In the genomic region with DNA sequence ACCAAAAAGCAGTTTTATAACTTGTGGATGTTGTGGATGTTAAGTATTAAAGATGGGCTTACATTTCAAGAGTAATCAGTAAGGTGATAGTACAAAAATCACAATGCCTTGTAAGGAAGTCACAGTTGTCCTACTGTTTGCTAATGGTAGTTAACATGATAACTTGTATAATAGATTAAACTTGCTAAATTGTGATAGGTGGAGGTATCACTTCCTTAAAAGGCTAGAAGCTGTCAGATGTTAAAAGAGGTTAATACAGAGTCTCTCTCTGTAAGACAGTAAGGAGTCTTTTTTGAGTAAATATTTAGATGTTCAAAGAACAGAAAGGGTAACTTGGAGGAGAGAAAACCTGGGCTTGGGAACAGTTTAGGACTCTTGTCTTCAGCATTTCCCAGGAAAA, we compare ENCODE assay signal across 14 cellular contexts.
"Had no signal": no experiment of that assay in that cellular context is flagged by ENCODE, and none has a peak within 500 bp of the region (broad histone marks: within the 10 kb centered on the region; RNA-seq: fewer than 3 reads in every experiment).

No MANE protein-coding gene starts in this region.

- H3K27ac Mint-ChIP-seq: activated CD4-positive, alpha-beta memory T cell treated with anti-CD3 and anti-CD28 coated beads, Interleukin-2, amount 10 ng/mL, durations not matched to agents 7 days and 5 days; activated T-cell treated with anti-CD3 and anti-CD28 coated beads, Interleukin-2, amount 50 U/mL, for 24 hours; natural killer cell treated with Interleukin-12 subunit alpha and Interleukin-12 subunit beta and Interleukin-15 and Interleukin-18, amount 100 ng/mL, for 72 hours had no signal

- H3K27ac ChIP-seq: coronary artery, esophagus squamous epithelium, psoas muscle, right lobe of liver had no signal

- H3K9me3 Mint-ChIP-seq: activated CD4-positive, alpha-beta memory T cell treated with anti-CD3 and anti-CD28 coated beads, Interleukin-2, amount 10 ng/mL, durations not matched to agents 7 days and 5 days; natural killer cell treated with Interleukin-12 subunit alpha and Interleukin-12 subunit beta and Interleukin-15 and Interleukin-18, amount 100 ng/mL, for 72 hours had no signal

- H3K9me3 ChIP-seq: esophagus squamous epithelium, right lobe of liver had no signal

- H3K4me3 Mint-ChIP-seq: activated CD4-positive, alpha-beta memory T cell treated with anti-CD3 and anti-CD28 coated beads, Interleukin-2, amount 10 ng/mL, durations not matched to agents 7 days and 5 days; activated T-cell treated with anti-CD3 and anti-CD28 coated beads, Interleukin-2, amount 50 U/mL, for 24 hours; natural killer cell treated with Interleukin-12 subunit alpha and Interleukin-12 subunit beta and Interleukin-15 and Interleukin-18, amount 100 ng/mL, for 72 hours had no signal

- H3K36me3 ChIP-seq: esophagus squamous epithelium, right lobe of liver had no signal

- H3K27me3 ChIP-seq: esophagus squamous epithelium, right lobe of liver had no signal

- H3K4me3 ChIP-seq: coronary artery, esophagus squamous epithelium, psoas muscle, right lobe of liver had no signal

- H3K4me1 ChIP-seq: esophagus squamous epithelium, psoas muscle, right lobe of liver had no signal

- ATAC-seq: left ventricle myocardium superior; natural killer cell treated with Interleukin-12 subunit alpha and Interleukin-12 subunit beta and Interleukin-15 and Interleukin-18, amount 100 ng/mL, for 72 hours; psoas muscle; right lobe of liver; stimulated activated naive CD8-positive, alpha-beta T cell treated with anti-CD3 and anti-CD28 coated beads, Interleukin-15, Interleukin-2, amounts not matched to agents 100 U/mL and 50 U/mL, for 24 hours had no signal

- DNase-seq: activated CD4-positive, alpha-beta memory T cell treated with anti-CD3 and anti-CD28 coated beads, Interleukin-2, amount 10 ng/mL, durations not matched to agents 7 days and 5 days; activated CD4-positive, alpha-beta T cell treated with anti-CD3 and anti-CD28 coated beads for 4 hours; activated effector memory CD4-positive, alpha-beta T cell treated with Interleukin-2 at 50 U/mL for 16 hours; activated naive CD4-positive, alpha-beta T cell treated with anti-CD3 and anti-CD28 coated beads, Interleukin-2, amount 50 U/mL, for 16 hours; activated T-cell treated with anti-CD3 and anti-CD28 coated beads, Interleukin-2, amount 50 U/mL, for 24 hours; esophagus squamous epithelium; left ventricle myocardium superior; mesenchymal stem cell; psoas muscle; right lobe of liver; stimulated activated naive CD8-positive, alpha-beta T cell treated with anti-CD3 and anti-CD28 coated beads, Interleukin-15, Interleukin-2, amounts not matched to agents 100 U/mL and 50 U/mL, for 24 hours; trophoblast cell had no signal
